Comparison of ENCODE assay signal across 28 cellular contexts in the genomic region with DNA sequence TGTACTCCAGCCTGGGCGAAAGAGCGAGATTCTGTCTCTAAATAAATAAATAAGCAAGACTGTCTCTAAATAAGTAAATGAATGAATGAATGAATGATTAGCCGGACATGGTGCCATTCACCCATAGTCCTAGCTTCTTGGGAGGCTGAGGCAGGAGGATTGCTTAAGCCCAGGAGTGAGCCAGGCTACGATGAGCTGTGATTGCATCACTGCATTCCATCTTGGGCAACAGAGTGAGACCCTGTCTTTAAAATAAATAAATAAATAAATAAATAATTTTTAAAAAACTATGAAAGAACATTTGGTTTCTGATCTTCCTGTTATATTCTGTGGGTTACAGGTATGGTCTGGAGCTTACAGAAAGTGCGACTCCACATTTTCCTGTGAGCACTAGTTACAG.
"Had no signal": no experiment of that assay in that cellular context is flagged by ENCODE, and none has a peak within 500 bp of the region (broad histone marks: within the 10 kb centered on the region; RNA-seq: fewer than 3 reads in every experiment).

No MANE protein-coding gene starts in this region.

- DNase-seq: activated CD4-positive, alpha-beta memory T cell treated with anti-CD3 and anti-CD28 coated beads, Interleukin-2, amount 10 ng/mL, durations not matched to agents 7 days and 5 days; activated CD4-positive, alpha-beta T cell treated with anti-CD3 and anti-CD28 coated beads for 1 hour; activated CD4-positive, alpha-beta T cell treated with anti-CD3 and anti-CD28 coated beads for 48 hours; activated CD4-positive, CD25-positive, alpha-beta regulatory T cell; activated CD8-positive, alpha-beta memory T cell treated with anti-CD3 and anti-CD28 coated beads for 24 hours; activated CD8-positive, alpha-beta memory T cell treated with anti-CD3 and anti-CD28 coated beads, Interleukin-2, amount 10 ng/mL, durations not matched to agents 7 days and 5 days; activated CD8-positive, alpha-beta memory T cell treated with anti-CD3 and anti-CD28 coated beads, Interleukin-2, amount 50 U/mL, for 48 hours; activated effector memory CD4-positive, alpha-beta T cell treated with Interleukin-2 at 50 U/mL for 16 hours; activated naive CD4-positive, alpha-beta T cell treated with anti-CD3 and anti-CD28 coated beads, Interleukin-2, amount 10 ng/mL, durations not matched to agents 7 days and 5 days; activated naive CD8-positive, alpha-beta T cell treated with anti-CD3 and anti-CD28 coated beads, Interleukin-2, amount 50 U/mL, for 24 hours; activated T-cell treated with anti-CD3 and anti-CD28 coated beads, Interleukin-2, amount 50 U/mL, for 48 hours; amniotic stem cell; aorta; brain microvascular endothelial cell; Kasumi-1; NCI-H1092 treated with DMSO at 0.1 percent for 48 hours; NCI-H1417 treated with DMSO at 0.1 percent for 48 hours; NCI-H187 treated with DMSO at 0.1 percent for 48 hours; NCI-H2171 treated with DMSO at 0.1 percent for 48 hours; NCI-H2227 treated with DMSO at 0.1 percent for 48 hours; NCI-H446; NCI-H510A treated with DMSO at 0.1 percent for 48 hours; NCI-H526 treated with DMSO at 0.1 percent for 48 hours; NCI-H774; PC-9; SIG-M5; T1000; WERI-Rb-1 had no signal

- H3K4me3 ChIP-seq: PC-9 had no signal
